In genomic region chr14:61443481-61443880, GRCh38 we compare ENCODE assay signal across 20 cellular contexts.
A peak's percentile ranks its signal among the peaks of the same experiment; 100 is the strongest.
DNase-seq lines count a peak whose midpoint lies in the region; ATAC-seq and TF ChIP-seq lines count a peak whose summit lies in the region.
"Had no signal": no experiment of that assay in that cellular context is flagged by ENCODE, and none has a peak within 500 bp of the region (broad histone marks: within the 10 kb centered on the region; RNA-seq: fewer than 3 reads in every experiment).

No MANE protein-coding gene starts in this region.

- no peaks in the 10 kb centered on the region for H3K9me3 ChIP-seq in CD8-positive, alpha-beta memory T cell (ENCODE audit: low read length)
- no peaks in the 10 kb centered on the region for H3K9me3 ChIP-seq in trophoblast cell (ENCODE audit: insufficient read depth, low read depth, low read length)
- H3K9me3 ChIP-seq: esophagus muscularis mucosa, mucosa of descending colon, prostate gland, SK-N-SH had no signal

- ATAC-seq in activated CD8-positive, alpha-beta memory T cell treated with anti-CD3 and anti-CD28 coated beads, Interleukin-2, amount 10 ng/mL, durations not matched to agents 7 days and 5 days, result no peak
- ATAC-seq in activated CD8-positive, alpha-beta T cell treated with anti-CD3 and anti-CD28 coated beads for 36 hours, result no peak
- no peak for ATAC-seq in HG02759 (IDR thresholded peaks at IDR 0.05; ENCODE audit: unreplicated experiment)

- no peak overlapping the region for H3K14ac ChIP-seq in trophoblast cell (ENCODE audit: low read length)

- H3K27me3 Mint-ChIP-seq in activated CD8-positive, alpha-beta memory T cell treated with anti-CD3 and anti-CD28 coated beads, Interleukin-2, amount 10 ng/mL, durations not matched to agents 7 days and 5 days, result no peaks in the 10 kb centered on the region
- no peaks in the 10 kb centered on the region for H3K27me3 Mint-ChIP-seq in CD8-positive, alpha-beta memory T cell
- no peaks in the 10 kb centered on the region for H3K27me3 Mint-ChIP-seq in activated CD8-positive, alpha-beta T cell treated with anti-CD3 and anti-CD28 coated beads for 36 hours
- H3K27me3 Mint-ChIP-seq in immature natural killer cell (ENCODE audit: low read depth in 3 of 3) (peaks cover 6 to 31% (median 23%) of the 10 kb centered on the region in 3 donors), mesothelial cell of epicardium (ENCODE audit: low read depth) (no peaks in the 10 kb centered on the region)

- no peaks in the 10 kb centered on the region for H3K9me3 Mint-ChIP-seq in activated CD8-positive, alpha-beta memory T cell treated with anti-CD3 and anti-CD28 coated beads, Interleukin-2, amount 10 ng/mL, durations not matched to agents 7 days and 5 days (ENCODE audit: low read depth)
- H3K9me3 Mint-ChIP-seq in CD8-positive, alpha-beta memory T cell, result peaks cover 0 to 2% (median 0%) of the 10 kb centered on the region in 5 donors
- no peaks in the 10 kb centered on the region for H3K9me3 Mint-ChIP-seq in activated CD8-positive, alpha-beta T cell treated with anti-CD3 and anti-CD28 coated beads for 36 hours
- H3K9me3 Mint-ChIP-seq in immature natural killer cell (no peaks in the 10 kb centered on the region), mesothelial cell of epicardium (no peaks in the 10 kb centered on the region)

- CTCF ChIA-PET in activated CD8-positive, alpha-beta memory T cell treated with anti-CD3 and anti-CD28 coated beads, Interleukin-2, amount 10 ng/mL, durations not matched to agents 7 days and 5 days (lab: Charles Lee), result interaction anchor here (0.7 to 3.1 kb wide), 3 partner anchors 8 to 146 kb away, joined by 3 to 19 read pairs (median 4); no protein-coding TSS in a partner anchor
- CTCF ChIA-PET in CD8-positive, alpha-beta memory T cell (lab: Charles Lee), result interaction anchor here (1.4 to 1.8 kb wide), 2 partner anchors 64 to 123 kb away, joined by 3 to 4 read pairs; partner anchors contain the start of gene PRKCH
- CTCF ChIA-PET in activated CD8-positive, alpha-beta T cell treated with anti-CD3 and anti-CD28 coated beads for 36 hours (lab: Charles Lee), result interaction anchor here (0.6 to 3.0 kb wide), 5 partner anchors 10 to 99 kb away, joined by 3 to 8 read pairs (median 4); no protein-coding TSS in a partner anchor

- no peak overlapping the region for H3K9ac ChIP-seq in trophoblast cell (ENCODE audit: low read length)
- H3K9ac ChIP-seq: SK-N-SH had no signal

- H3K4me1 ChIP-seq in CD8-positive, alpha-beta memory T cell (ENCODE audit: insufficient read depth, low read length), result peaks cover 97% of the 10 kb centered on the region
- H3K4me1 ChIP-seq in trophoblast cell (ENCODE audit: control insufficient read depth in 1 of 2, insufficient read depth in 2 of 2, low read length in 2 of 2), result peaks cover 10 to 17% of the 10 kb centered on the region in 2 experiments

- H3K27ac Mint-ChIP-seq in activated CD8-positive, alpha-beta memory T cell treated with anti-CD3 and anti-CD28 coated beads, Interleukin-2, amount 10 ng/mL, durations not matched to agents 7 days and 5 days, result peak overlapping the region; percentile 89
- H3K27ac Mint-ChIP-seq in CD8-positive, alpha-beta memory T cell, result peak overlapping the region; percentile 84 to 94 (median 92)
- H3K27ac Mint-ChIP-seq in activated CD8-positive, alpha-beta T cell treated with anti-CD3 and anti-CD28 coated beads for 36 hours, result peak overlapping the region; percentile 99
- H3K27ac Mint-ChIP-seq in immature natural killer cell (peak overlapping the region; percentile 90 to 99 (median 98)), mesothelial cell of epicardium (no peak overlapping the region)

- peaks cover 97% of the 10 kb centered on the region for H3K4me1 Mint-ChIP-seq in activated CD8-positive, alpha-beta memory T cell treated with anti-CD3 and anti-CD28 coated beads, Interleukin-2, amount 10 ng/mL, durations not matched to agents 7 days and 5 days
- peaks cover 90 to 98% (median 98%) of the 10 kb centered on the region in 3 donors for H3K4me1 Mint-ChIP-seq in CD8-positive, alpha-beta memory T cell
- H3K4me1 Mint-ChIP-seq in activated CD8-positive, alpha-beta T cell treated with anti-CD3 and anti-CD28 coated beads for 36 hours (ENCODE audit: low read depth), result peaks cover 94% of the 10 kb centered on the region
- H3K4me1 Mint-ChIP-seq in immature natural killer cell (peaks cover 96 to 99% of the 10 kb centered on the region in 2 donors), mesothelial cell of epicardium (peaks cover 17% of the 10 kb centered on the region)

- H3K23ac ChIP-seq in trophoblast cell (ENCODE audit: low read length), result no peak overlapping the region

- no peak overlapping the region for H3K27ac ChIP-seq in CD8-positive, alpha-beta memory T cell (ENCODE audit: low read depth, low read length)
- no peak overlapping the region for H3K27ac ChIP-seq in trophoblast cell (ENCODE audit: low read depth, low read length)
- H3K27ac ChIP-seq: brain microvascular endothelial cell, C4-2B, esophagus muscularis mucosa, prostate gland had no signal

- H3K4me3 ChIP-seq in CD8-positive, alpha-beta memory T cell (ENCODE audit: low read length), result no peak overlapping the region
- H3K4me3 ChIP-seq in trophoblast cell (ENCODE audit: low read depth, low read length), result no peak overlapping the region
- H3K4me3 ChIP-seq: esophagus muscularis mucosa, K562, mucosa of descending colon, prostate gland had no signal

- H3K79me2 ChIP-seq in trophoblast cell (ENCODE audit: control insufficient read depth, insufficient read depth, low read length, poor library complexity), result peaks cover 6% of the 10 kb centered on the region

- H2BK5ac ChIP-seq in trophoblast cell (ENCODE audit: low read depth, low read length, poor library complexity), result no peak overlapping the region

- no peak overlapping the region for H2BK120ac ChIP-seq in trophoblast cell (ENCODE audit: insufficient read depth, low read length, poor library complexity)

- no peak overlapping the region for H3K18ac ChIP-seq in trophoblast cell (ENCODE audit: low read length)

- no peaks in the 10 kb centered on the region for H3K27me3 ChIP-seq in CD8-positive, alpha-beta memory T cell (ENCODE audit: insufficient read depth, low read length, poor library complexity, severe bottlenecking)
- H3K27me3 ChIP-seq in trophoblast cell (ENCODE audit: insufficient read depth, low read length), result no peaks in the 10 kb centered on the region
- H3K27me3 ChIP-seq: brain microvascular endothelial cell had no signal

- peaks cover 8% of the 10 kb centered on the region for H3K79me1 ChIP-seq in trophoblast cell (ENCODE audit: low read length)

- WGBS in trophoblast cell (ENCODE audit: extremely low coverage, insufficient coverage, insufficient read length), result no CpG with 5 or more reads among the region's 3 CpGs

- peak overlapping the region; percentile 29 for H3K4me3 Mint-ChIP-seq in activated CD8-positive, alpha-beta memory T cell treated with anti-CD3 and anti-CD28 coated beads, Interleukin-2, amount 10 ng/mL, durations not matched to agents 7 days and 5 days
- H3K4me3 Mint-ChIP-seq in CD8-positive, alpha-beta memory T cell, result peak overlapping the region; percentile 34 to 91 (median 76)
- H3K4me3 Mint-ChIP-seq in activated CD8-positive, alpha-beta T cell treated with anti-CD3 and anti-CD28 coated beads for 36 hours, result peak overlapping the region; percentile 47
- peak overlapping the region; percentile 78 to 91 (median 85) for H3K4me3 Mint-ChIP-seq in immature natural killer cell
- no peak overlapping the region for H3K4me3 Mint-ChIP-seq in mesothelial cell of epicardium

- no peak overlapping the region for H3K4ac ChIP-seq in trophoblast cell (ENCODE audit: low read depth, low read length)

- H2AK5ac ChIP-seq in trophoblast cell (ENCODE audit: low read length), result no peak overlapping the region

- H3K4me2 ChIP-seq in trophoblast cell (ENCODE audit: low read length), result no peak overlapping the region
- H3K4me2 ChIP-seq: SK-N-SH had no signal

- H2AFZ ChIP-seq in trophoblast cell (ENCODE audit: insufficient read depth, low read length, poor library complexity), result no peak overlapping the region

- H3K36me3 ChIP-seq in CD8-positive, alpha-beta memory T cell (ENCODE audit: insufficient read depth, low read length), result peaks cover 28% of the 10 kb centered on the region
- H3K36me3 ChIP-seq in trophoblast cell (ENCODE audit: control insufficient read depth in 1 of 2, insufficient read depth in 2 of 2, low read length in 2 of 2), result peaks cover 0 to 5% of the 10 kb centered on the region in 2 experiments
- H3K36me3 ChIP-seq: brain microvascular endothelial cell, esophagus muscularis mucosa, prostate gland had no signal

- TF ChIP-seq CTCF in activated CD8-positive, alpha-beta T cell treated with anti-CD3 and anti-CD28 coated beads for 36 hours (IDR thresholded peaks at IDR 0.05), result no peak
- TF ChIP-seq CTCF in mesothelial cell of epicardium (IDR thresholded peaks at IDR 0.05; ENCODE audit: unreplicated experiment), result no peak

- POLR2A ChIA-PET in CD8-positive, alpha-beta memory T cell (lab: Charles Lee), result no interaction called here
- POLR2A ChIA-PET in activated CD8-positive, alpha-beta T cell treated with anti-CD3 and anti-CD28 coated beads for 36 hours (lab: Charles Lee), result interaction anchor here (0.5 to 1.9 kb wide), 4 partner anchors 9 to 252 kb away, joined by 3 to 7 read pairs (median 3); partner anchors contain the start of gene HIF1A

- no peak for DNase-seq in activated CD8-positive, alpha-beta memory T cell treated with anti-CD3 and anti-CD28 coated beads, Interleukin-2, amount 10 ng/mL, durations not matched to agents 7 days and 5 days
- no peak for DNase-seq in activated CD8-positive, alpha-beta memory T cell treated with anti-CD3 and anti-CD28 coated beads for 24 hours
- DNase-seq in CD8-positive, alpha-beta memory T cell, result no peak
- no peak for DNase-seq in activated CD8-positive, alpha-beta T cell treated with anti-CD3 and anti-CD28 coated beads for 36 hours
- DNase-seq in immature natural killer cell, result no peak
- DNase-seq in trophoblast cell, result no peak
- DNase-seq in mesothelial cell of epicardium (ENCODE audit: low spot score in 2 of 2, unreplicated experiment in 2 of 2), result no peak
- DNase-seq: brain microvascular endothelial cell, DMS53, HCEC 1CT, hippocampal formation, NCI-H1694 treated with DMSO at 0.1 percent for 48 hours, NCI-H526, SK-N-SH had no signal

- H3K36me3 Mint-ChIP-seq in activated CD8-positive, alpha-beta memory T cell treated with anti-CD3 and anti-CD28 coated beads, Interleukin-2, amount 10 ng/mL, durations not matched to agents 7 days and 5 days, result peaks cover 52% of the 10 kb centered on the region
- H3K36me3 Mint-ChIP-seq in CD8-positive, alpha-beta memory T cell, result peaks cover 6 to 52% (median 20%) of the 10 kb centered on the region in 3 donors
- peaks cover 55% of the 10 kb centered on the region for H3K36me3 Mint-ChIP-seq in activated CD8-positive, alpha-beta T cell treated with anti-CD3 and anti-CD28 coated beads for 36 hours (ENCODE audit: low read depth)
- H3K36me3 Mint-ChIP-seq in immature natural killer cell (peaks cover 0 to 22% (median 22%) of the 10 kb centered on the region in 3 donors), mesothelial cell of epicardium (no peaks in the 10 kb centered on the region)

- H2BK12ac ChIP-seq in trophoblast cell (ENCODE audit: low read length), result no peak overlapping the region

- intact Hi-C loops in activated CD8-positive, alpha-beta T cell treated with anti-CD3 and anti-CD28 coated beads for 36 hours (cut with micrococcal nuclease), result loop anchor here (5.0 kb wide), 1 partner anchor 36 kb away; no protein-coding TSS in a partner anchor

- H4K12ac ChIP-seq in trophoblast cell (ENCODE audit: low read depth, low read length), result no peak overlapping the region

- H4K8ac ChIP-seq in trophoblast cell (ENCODE audit: low read depth, low read length), result no peak overlapping the region

- H4K91ac ChIP-seq in trophoblast cell (ENCODE audit: low read depth, low read length), result no peak overlapping the region
